ENCODE assay signal across 21 cellular contexts in genomic region chr6:17871169-17871479, GRCh38.
DNase-seq lines count a peak whose midpoint lies in the region; ATAC-seq and TF ChIP-seq lines count a peak whose summit lies in the region.
"Had no signal": no experiment of that assay in that cellular context is flagged by ENCODE, and none has a peak within 500 bp of the region (broad histone marks: within the 10 kb centered on the region; RNA-seq: fewer than 3 reads in every experiment).

No MANE protein-coding gene starts in this region.

- POLR2A ChIA-PET in T-cell (lab: Charles Lee) = interaction anchor here in 1 of 2 donors (0.7 kb wide), 1 partner anchor 1054 kb away, joined by 4 read pairs; no protein-coding TSS in a partner anchor

- H3K4me1 ChIP-seq in sigmoid colon = peaks cover 0 to 73% (median 52%) of the 10 kb centered on the region in 4 donors

- H3K27ac ChIP-seq in sigmoid colon = peak overlapping the region in 3 of 4 donors; percentile 38 to 79 (median 65)

- H3K4me1 Mint-ChIP-seq in T-cell (no peaks in the 10 kb centered on the region), T-helper 17 cell (no peaks in the 10 kb centered on the region)

- no peaks in the 10 kb centered on the region for H3K9me3 Mint-ChIP-seq in T-cell
- H3K9me3 Mint-ChIP-seq: CD8-positive, alpha-beta T cell had no signal

- ATAC-seq in T-cell (replicated peaks in 1 of 4) (no peak), T-helper 17 cell (no peak), GM21529 (IDR thresholded peaks at IDR 0.05; ENCODE audit: unreplicated experiment) (no peak)
- ATAC-seq: CD8-positive, alpha-beta T cell; Panc1 had no signal

- H3K4me3 Mint-ChIP-seq in T-cell = no peak overlapping the region
- no peak overlapping the region for H3K4me3 Mint-ChIP-seq in T-helper 17 cell
- H3K4me3 Mint-ChIP-seq: CD8-positive, alpha-beta T cell had no signal

- no peak for TF ChIP-seq POLR2A in sigmoid colon (IDR thresholded peaks at IDR 0.05)

- H3K36me3 ChIP-seq in sigmoid colon = no peaks in the 10 kb centered on the region
- H3K36me3 ChIP-seq: MG63 had no signal

- H3K9me3 ChIP-seq in sigmoid colon = no peaks in the 10 kb centered on the region
- no peaks in the 10 kb centered on the region for H3K9me3 ChIP-seq in T-helper 17 cell (ENCODE audit: control insufficient read depth, low read length, poor library complexity, severe bottlenecking)
- H3K9me3 ChIP-seq: MG63 had no signal

- TF ChIP-seq EP300 in sigmoid colon (IDR thresholded peaks at IDR 0.05) = no peak

- CTCF ChIA-PET in T-cell (lab: Charles Lee) = no interaction called here

- no peaks in the 10 kb centered on the region for H3K27me3 ChIP-seq in sigmoid colon
- H3K27me3 ChIP-seq: MG63 had no signal

- TF ChIP-seq CTCF in sigmoid colon (IDR thresholded peaks at IDR 0.05) = no peak

- 89 to 90% methylated on average over 1 of the region's 1 CpG for WGBS in sigmoid colon, 2 donors

- no peak overlapping the region for H3K27ac Mint-ChIP-seq in T-cell
- H3K27ac Mint-ChIP-seq in T-helper 17 cell = no peak overlapping the region
- H3K27ac Mint-ChIP-seq: CD8-positive, alpha-beta T cell had no signal

- DNase-seq in DMS 273 treated with DMSO at 0.1 percent for 48 hours (lab: John Stamatoyannopoulos, UW) (peak; percentile 77), NCI-H1694 treated with DMSO at 0.1 percent for 48 hours (lab: John Stamatoyannopoulos, UW) (peak; percentile 49), cerebellar cortex (ENCODE audit: low spot score) (peak; percentile 67), sigmoid colon (no peak), T-cell (no peak), T-helper 17 cell (no peak)
- no peak for DNase-seq in activated effector memory CD4-positive, alpha-beta T cell treated with anti-CD3 and anti-CD28 coated beads, Interleukin-2, amount 50 U/mL, for 16 hours
- DNase-seq: AML-193; CD8-positive, alpha-beta T cell; DMS53; GF-D8; H7; Kasumi-1; MG63; NCI-H1417 treated with DMSO at 0.1 percent for 48 hours; NCI-H1930; NCI-H226; NCI-H524 treated with DMSO at 0.1 percent for 48 hours; NCI-H82 had no signal

- intact Hi-C loops in sigmoid colon (cut with DNase I) = no loop called here

- H3K36me3 Mint-ChIP-seq in T-cell (no peaks in the 10 kb centered on the region), T-helper 17 cell (ENCODE audit: low read depth) (no peaks in the 10 kb centered on the region)
- H3K36me3 Mint-ChIP-seq: CD8-positive, alpha-beta T cell had no signal

- peaks cover 8 to 16% of the 10 kb centered on the region in 2 donors for H3K27me3 Mint-ChIP-seq in T-cell
- peaks cover 40% of the 10 kb centered on the region for H3K27me3 Mint-ChIP-seq in T-helper 17 cell

- no peak overlapping the region for H3K4me3 ChIP-seq in sigmoid colon
- H3K4me3 ChIP-seq: MG63 had no signal

Comparison
In these comparisons a context has a peak if more than half of its experiments do, and no peak if none do; other contexts are left out.
1. DNase-seq: peak in DMS 273 treated with DMSO at 0.1 percent for 48 hours (single experiment), NCI-H1694 treated with DMSO at 0.1 percent for 48 hours (single experiment) and cerebellar cortex (single experiment); none in sigmoid colon (single experiment), T-cell (0 of 34), T-helper 17 cell (0 of 3) and activated effector memory CD4-positive, alpha-beta T cell treated with anti-CD3 and anti-CD28 coated beads, Interleukin-2, amount 50 U/mL, for 16 hours (single experiment).